7 cellular contexts compared by ENCODE assay signal in genomic region chr1:157310805-157311729, GRCh38.
DNase-seq lines count a peak whose midpoint lies in the region; ATAC-seq, FAIRE-seq and TF ChIP-seq lines count a peak whose summit lies in the region.
"Not testable (repeated sequence)": the region's sequence is repeated elsewhere in the genome, so short reads cannot be mapped to it uniquely, and the experiment has no call there.

No MANE protein-coding gene starts in this region.

- not testable (repeated sequence) for H4K20me1 ChIP-seq in PC-3 (ENCODE audit: low read length); K562 (replicated peaks; ENCODE audit: control insufficient read depth, insufficient read depth, low read length)

- ATAC-seq in PC-3 (peak; percentile 62), K562 (peak; percentile 95), left cardiac atrium (peak; percentile 59 to 77)

- intact Hi-C loops in PC-3 (cut with micrococcal nuclease); left cardiac atrium (cut with DNase I): not testable (repeated sequence)
- intact Hi-C loops in K562 (cut with micrococcal nuclease) = loop anchor here (1.0 to 5.0 kb wide), 5 partner anchors 36 to 178 kb away; no protein-coding TSS in a partner anchor

- not testable (repeated sequence) for TF ChIP-seq POLR2A in K562 (conservative IDR thresholded peaks at IDR 0.05)

- not testable (repeated sequence) for H3K9me1 ChIP-seq in K562 (ENCODE audit: control insufficient read depth, insufficient read depth, low read length)

- in situ Hi-C loops in K562 (cut with MboI) = loop anchor here (5.0 kb wide), 1 partner anchor 181 kb away; no protein-coding TSS in a partner anchor

- 11% methylated on average over 6 of the region's 6 CpGs for WGBS in K562 (ENCODE audit: insufficient coverage, low coverage, missing lambda C conversion rate)

- TF ChIP-seq EP300 in K562 (IDR thresholded peaks at IDR 0.05; ENCODE audit: low read length) = not testable (repeated sequence)

- H3K36me3 ChIP-seq in PC-3 (ENCODE audit: low read depth, low read length); K562 (ENCODE audit: control insufficient read depth, insufficient read depth, low read length): not testable (repeated sequence)

- not testable (repeated sequence) for H2AFZ ChIP-seq in PC-3 (ENCODE audit: low read length)
- peak overlapping the region; percentile 90 for H2AFZ ChIP-seq in K562 (ENCODE audit: low read depth, low read length)

- H3K27ac Mint-ChIP-seq in nephron progenitor cell = peak overlapping the region; percentile 36

- not testable (repeated sequence) for BruUV-seq in PC-3 (replicated peaks; lab: Mats Ljungman, UMichigan); K562 (replicated peaks; lab: Mats Ljungman, UMichigan)

- H3K27me3 Mint-ChIP-seq in nephron progenitor cell (ENCODE audit: low read depth, poor library complexity) = peaks cover 19% of the 10 kb centered on the region

- not testable (repeated sequence) for H3K9ac ChIP-seq in PC-3 (ENCODE audit: low read length); K562 (ENCODE audit: insufficient read depth in 1 of 2, low read depth in 2 of 2, low read length in 2 of 2)

- peak; percentile 97 for TF ChIP-seq RAD21 in K562 (CRISPR knock-in tag; conservative IDR thresholded peaks at IDR 0.05 in 1 of 2, IDR thresholded peaks at IDR 0.05 in 1 of 2)

- H3K9me3 ChIP-seq in PC-3 (ENCODE audit: low read length); K562 (replicated peaks; ENCODE audit: control insufficient read depth, insufficient read depth, low read depth, low read length): not testable (repeated sequence)

- not testable (repeated sequence) for H3K4me2 ChIP-seq in PC-3 (ENCODE audit: low read length)
- peak overlapping the region; percentile 34 for H3K4me2 ChIP-seq in K562 (ENCODE audit: insufficient read depth, low read length)

- peak; percentile 84 for FAIRE-seq in K562 (lab: Jason Lieb, UNC)

- POLR2A ChIA-PET in GM10248 (lab: Yijun Ruan, JAX); PC-3 (lab: Charles Lee; ENCODE audit: unreplicated experiment): not testable (repeated sequence)
- POLR2A ChIA-PET in K562 (lab: Yijun Ruan, JAX) = interaction anchor here (0.7 to 0.9 kb wide), 2 partner anchors 59 to 172 kb away, joined by 3 read pairs; no protein-coding TSS in a partner anchor

- CTCF ChIA-PET in GM10248 (lab: Yijun Ruan, JAX) (interaction anchor here (0.9 to 1.5 kb wide), 4 partner anchors 8 to 59 kb away, joined by 3 to 5 read pairs (median 3); no protein-coding TSS in a partner anchor), PC-3 (lab: Charles Lee) (interaction anchor here (0.6 to 0.8 kb wide), 2 partner anchors 65 to 89 kb away, joined by 3 to 6 read pairs; no protein-coding TSS in a partner anchor), K562 (lab: Yijun Ruan, JAX; ENCODE audit: low intra/inter-chr PET ratio) (interaction anchor here (0.6 to 2.7 kb wide), 4 partner anchors 179 to 381 kb away, joined by 3 to 25 read pairs (median 4); no protein-coding TSS in a partner anchor)

- not testable (repeated sequence) for H3K4me3 Mint-ChIP-seq in nephron progenitor cell

- not testable (repeated sequence) for H3K79me2 ChIP-seq in PC-3 (ENCODE audit: low read length); K562 (ENCODE audit: control insufficient read depth, insufficient read depth, low read length)

- H3K27ac ChIP-seq in PC-3 (ENCODE audit: low read length) = not testable (repeated sequence)
- H3K27ac ChIP-seq in K562 (ENCODE audit: extremely low read depth, low read depth, low read length) = peak overlapping the region; percentile 70; the same call in 2 of the 3 replicates

- not testable (repeated sequence) for H3K4me1 ChIP-seq in PC-3 (ENCODE audit: insufficient read depth, low read length)
- H3K4me1 ChIP-seq in K562 (replicated peaks in 1 of 2; ENCODE audit: control insufficient read depth in 2 of 2, insufficient read depth in 2 of 2, low read length in 2 of 2) = peaks cover 10 to 21% of the 10 kb centered on the region in 2 experiments; a peak in 4 of 5 replicates

- H3K36me3 Mint-ChIP-seq in nephron progenitor cell (ENCODE audit: low read depth) = not testable (repeated sequence)

- H3K9me3 Mint-ChIP-seq in nephron progenitor cell = peaks cover 13% of the 10 kb centered on the region

- not testable (repeated sequence) for H3K4me3 ChIP-seq in PC-3 (ENCODE audit: low read length); K562

- H3F3A ChIP-seq in PC-3 (ENCODE audit: low read length, unreplicated experiment) = not testable (repeated sequence)

- peak; percentile 37 for DNase-seq in GM10248 (ENCODE audit: extremely low spot score)
- DNase-seq in HT1080 (ENCODE audit: low read depth) = peak; percentile 16
- DNase-seq in NCI-H187 treated with DMSO at 0.1 percent for 48 hours (lab: John Stamatoyannopoulos, UW) = peak; percentile 51
- peak; percentile 27 for DNase-seq in PC-3
- peak; percentile 65 to 89 (median 74) for DNase-seq in K562 (ENCODE audit: extremely low read depth in 1 of 4, low spot score in 3 of 4)
- not testable (repeated sequence) for DNase-seq in left cardiac atrium
- DNase-seq in nephron progenitor cell = peak; percentile 35

- not testable (repeated sequence) for H3K9me2 ChIP-seq in PC-3 (replicated peaks; ENCODE audit: low read length)

- TF ChIP-seq CTCF in GM10248 (IDR thresholded peaks at IDR 0.05; ENCODE audit: control extremely low read depth, extremely low read depth, low read depth, missing control alignments) (peak; percentile 41), PC-3 (conservative IDR thresholded peaks at IDR 0.05; ENCODE audit: low read depth, low read length) (peak; percentile 54), K562 (IDR thresholded peaks at IDR 0.05 in 2 of 3, conservative IDR thresholded peaks at IDR 0.05 in 1 of 3; ENCODE audit: insufficient read depth in 2 of 3, low read depth in 1 of 3, low read length in 3 of 3) (peak; percentile 81 to 91 (median 88)), nephron progenitor cell (IDR thresholded peaks at IDR 0.05) (peak; percentile 49)

- H3K27me3 ChIP-seq in PC-3 (ENCODE audit: low read length) = peaks cover 21% of the 10 kb centered on the region
- H3K27me3 ChIP-seq in K562 (ENCODE audit: control insufficient read depth in 2 of 2, insufficient read depth in 2 of 2, low read length in 2 of 2) = not testable (repeated sequence)

- H3K4me1 Mint-ChIP-seq in nephron progenitor cell = peaks cover 16% of the 10 kb centered on the region

TF ChIP-seq in K562, 482 proteins besides CTCF, POLR2A, EP300 and RAD21 (continues in another document):
- peak; percentile 48 for TF ChIP-seq PKNOX1 (IDR thresholded peaks at IDR 0.05)
- 0 out of 2 replicates have a peak, but pooled peaks have one; percentile 43 for TF ChIP-seq ZNF263 (CRISPR knock-in tag; IDR thresholded peaks at IDR 0.05; ENCODE audit: borderline replicate concordance)
- 0 out of 2 replicates have a peak, but pooled peaks have one; percentile 8 for TF ChIP-seq KLF16 (IDR thresholded peaks at IDR 0.05)
- 0 out of 2 replicates have a peak, but pooled peaks have one; percentile 5 for TF ChIP-seq MAFG (tag; conservative IDR thresholded peaks at IDR 0.05)
- TF ChIP-seq ARID2 (IDR thresholded peaks at IDR 0.05) = peak; percentile 66; the same call in 1 of the 2 replicates
- TF ChIP-seq, protein P1, sequence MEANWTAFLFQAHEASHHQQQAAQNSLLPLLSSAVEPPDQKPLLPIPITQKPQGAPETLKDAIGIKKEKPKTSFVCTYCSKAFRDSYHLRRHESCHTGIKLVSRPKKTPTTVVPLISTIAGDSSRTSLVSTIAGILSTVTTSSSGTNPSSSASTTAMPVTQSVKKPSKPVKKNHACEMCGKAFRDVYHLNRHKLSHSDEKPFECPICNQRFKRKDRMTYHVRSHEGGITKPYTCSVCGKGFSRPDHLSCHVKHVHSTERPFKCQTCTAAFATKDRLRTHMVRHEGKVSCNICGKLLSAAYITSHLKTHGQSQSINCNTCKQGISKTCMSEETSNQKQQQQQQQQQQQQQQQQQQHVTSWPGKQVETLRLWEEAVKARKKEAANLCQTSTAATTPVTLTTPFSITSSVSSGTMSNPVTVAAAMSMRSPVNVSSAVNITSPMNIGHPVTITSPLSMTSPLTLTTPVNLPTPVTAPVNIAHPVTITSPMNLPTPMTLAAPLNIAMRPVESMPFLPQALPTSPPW (CRISPR knock-in tag; IDR thresholded peaks at IDR 0.05) = peak; percentile 37; the same call in 1 of the 2 replicates
- TF ChIP-seq, protein P2, sequence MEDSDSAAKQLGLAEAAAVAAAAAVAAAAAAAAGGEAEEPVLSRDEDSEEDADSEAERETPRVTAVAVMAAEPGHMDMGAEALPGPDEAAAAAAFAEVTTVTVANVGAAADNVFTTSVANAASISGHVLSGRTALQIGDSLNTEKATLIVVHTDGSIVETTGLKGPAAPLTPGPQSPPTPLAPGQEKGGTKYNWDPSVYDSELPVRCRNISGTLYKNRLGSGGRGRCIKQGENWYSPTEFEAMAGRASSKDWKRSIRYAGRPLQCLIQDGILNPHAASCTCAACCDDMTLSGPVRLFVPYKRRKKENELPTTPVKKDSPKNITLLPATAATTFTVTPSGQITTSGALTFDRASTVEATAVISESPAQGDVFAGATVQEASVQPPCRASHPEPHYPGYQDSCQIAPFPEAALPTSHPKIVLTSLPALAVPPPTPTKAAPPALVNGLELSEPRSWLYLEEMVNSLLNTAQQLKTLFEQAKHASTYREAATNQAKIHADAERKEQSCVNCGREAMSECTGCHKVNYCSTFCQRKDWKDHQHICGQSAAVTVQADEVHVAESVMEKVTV (CRISPR knock-in tag; IDR thresholded peaks at IDR 0.05) = peak; percentile 91
- peak; percentile 37 for TF ChIP-seq ZNF197 (CRISPR knock-in tag; IDR thresholded peaks at IDR 0.05; ENCODE audit: low read depth)
- peak; percentile 83 for TF ChIP-seq SMC3 (conservative IDR thresholded peaks at IDR 0.05; ENCODE audit: insufficient read depth, low read depth, low read length)
- TF ChIP-seq CC2D1A (IDR thresholded peaks at IDR 0.05) = peak; percentile 67
- peak; percentile 25 for TF ChIP-seq MEIS2 (IDR thresholded peaks at IDR 0.05; ENCODE audit: partially characterized antibody)
- 0 out of 4 replicates have a peak, but pooled peaks of 1 of the 2 experiments have one; percentile 31 for TF ChIP-seq RCOR1 (IDR thresholded peaks at IDR 0.05; ENCODE audit: borderline replicate concordance in 1 of 2, low read depth in 2 of 2, low read length in 2 of 2)
